Comparison of ENCODE assay signal across 20 cellular contexts in the genomic region with DNA sequence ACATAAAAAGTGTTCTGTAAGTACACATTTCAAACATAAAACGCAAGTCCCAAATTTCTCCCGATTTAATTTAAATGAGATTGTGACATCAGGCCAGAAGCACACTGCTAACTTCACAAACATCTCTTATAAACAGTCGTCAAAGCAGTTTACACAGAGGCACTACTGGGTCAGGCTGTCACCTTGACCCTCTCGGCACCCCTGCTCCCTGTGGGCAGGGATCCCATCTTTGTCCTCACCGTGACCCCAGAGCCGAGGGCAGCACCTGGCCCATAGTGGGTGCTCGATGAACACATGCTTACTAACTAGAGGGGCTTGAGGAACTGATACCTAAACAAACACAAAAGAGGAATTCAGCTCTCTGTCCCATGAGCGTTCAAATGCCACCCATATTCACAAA. TPM values are rescaled to one million over a fixed set of nuclear protein-coding genes. Genes with fewer than 3 reads are reported as not detected.
"Had no signal": no experiment of that assay in that cellular context is flagged by ENCODE, and none has a peak within 500 bp of the region (broad histone marks: within the 10 kb centered on the region; RNA-seq: fewer than 3 reads in every experiment).

No MANE protein-coding gene starts in this region.

- H3K27ac ChIP-seq: esophagus muscularis mucosa, left lung had no signal

- H3K4me3 ChIP-seq: esophagus muscularis mucosa, left lung, prostate gland had no signal

- H3K4me3 Mint-ChIP-seq: activated naive CD4-positive, alpha-beta T cell treated with anti-CD3 and anti-CD28 coated beads for 36 hours; activated T-helper 17 cell treated with anti-CD3 and anti-CD28 coated beads, Interleukin-2, amount 50 U/mL, for 72 hours; nephron; stimulated activated naive CD8-positive, alpha-beta T cell treated with anti-CD3 and anti-CD28 coated beads, Interleukin-15, amount 100 ng/mL, for 72 hours had no signal

- H3K9me3 Mint-ChIP-seq: activated naive CD4-positive, alpha-beta T cell treated with anti-CD3 and anti-CD28 coated beads for 36 hours; activated T-helper 17 cell treated with anti-CD3 and anti-CD28 coated beads, Interleukin-2, amount 50 U/mL, for 72 hours; nephron; stimulated activated naive CD8-positive, alpha-beta T cell treated with anti-CD3 and anti-CD28 coated beads, Interleukin-15, amount 100 ng/mL, for 72 hours had no signal

- H3K27ac Mint-ChIP-seq: activated naive CD4-positive, alpha-beta T cell treated with anti-CD3 and anti-CD28 coated beads for 36 hours; activated T-helper 17 cell treated with anti-CD3 and anti-CD28 coated beads, Interleukin-2, amount 50 U/mL, for 72 hours had no signal

- H3K27me3 Mint-ChIP-seq: activated T-helper 17 cell treated with anti-CD3 and anti-CD28 coated beads, Interleukin-2, amount 50 U/mL, for 72 hours; stimulated activated naive CD8-positive, alpha-beta T cell treated with anti-CD3 and anti-CD28 coated beads, Interleukin-15, amount 100 ng/mL, for 72 hours had no signal

- H3K27me3 ChIP-seq: esophagus muscularis mucosa, left lung had no signal

- DNase-seq: activated CD4-positive, alpha-beta T cell treated with anti-CD3 and anti-CD28 coated beads for 1 hour; activated CD4-positive, alpha-beta T cell treated with anti-CD3 and anti-CD28 coated beads, Interleukin-2, amount 50 U/mL, for 4 hours; activated naive CD4-positive, alpha-beta T cell treated with anti-CD3 and anti-CD28 coated beads for 36 hours; left lung; mesenchymal stem cell; occipital lobe; right cardiac atrium; small intestine; stimulated activated naive CD8-positive, alpha-beta T cell treated with anti-CD3 and anti-CD28 coated beads, Interleukin-15, amount 100 ng/mL, for 72 hours had no signal

- FAIRE-seq: astrocyte, keratinocyte, small intestine had no signal

- H3K4me1 ChIP-seq: prostate gland had no signal

- H3K9me3 ChIP-seq: esophagus muscularis mucosa, left lung, prostate gland had no signal

RNA-seq across cellular contexts. Expression of a gene that starts 25.2 kb away (rescaled TPM):
- total RNA-seq: activated naive CD4-positive, alpha-beta T cell treated with anti-CD3 and anti-CD28 coated beads for 36 hours; activated T-helper 17 cell treated with anti-CD3 and anti-CD28 coated beads, Interleukin-2, amount 50 U/mL, for 72 hours; astrocyte; bronchial epithelial cell; chondrocyte; dermis microvascular lymphatic vessel endothelial cell; esophagus muscularis mucosa; left lung; occipital lobe; prostate gland; right cardiac atrium; T-helper 1 cell treated with Interleukin-12 subunit alpha and Interleukin-12 subunit beta and Interleukin-4 antibody, amounts not matched to agents 30 ng/mL and 1 ng/mL, for 36 hours; urinary bladder had no signal
